Comparison of ENCODE assay signal across 21 cellular contexts in the genomic region with DNA sequence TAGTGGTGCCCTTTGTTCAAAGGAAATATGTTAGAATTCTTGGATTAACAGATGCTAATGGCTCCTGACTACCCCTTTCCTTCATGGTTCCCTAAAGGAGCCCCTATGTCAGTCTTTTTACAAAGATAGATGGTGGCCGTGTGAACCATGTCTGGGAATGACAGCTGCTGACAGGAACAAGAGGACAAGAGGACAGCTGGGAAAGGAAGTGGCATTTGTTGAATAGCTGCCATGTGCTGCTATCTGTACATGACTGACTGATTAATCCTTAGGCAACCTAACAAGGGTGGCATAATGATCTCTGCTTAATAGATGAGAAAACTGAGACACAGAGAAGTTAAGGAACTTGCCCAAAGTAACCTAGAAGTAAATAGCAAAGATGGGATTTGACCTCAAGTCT.
"Had no signal": no experiment of that assay in that cellular context is flagged by ENCODE, and none has a peak within 500 bp of the region (broad histone marks: within the 10 kb centered on the region; RNA-seq: fewer than 3 reads in every experiment).

No MANE protein-coding gene starts in this region.

- H3K27ac Mint-ChIP-seq: activated CD4-positive, alpha-beta memory T cell treated with anti-CD3 and anti-CD28 coated beads, Interleukin-2, amount 10 ng/mL, durations not matched to agents 7 days and 5 days; activated CD8-positive, alpha-beta memory T cell treated with anti-CD3 and anti-CD28 coated beads, Interleukin-2, amount 10 ng/mL, durations not matched to agents 7 days and 5 days; activated naive CD8-positive, alpha-beta T cell treated with anti-CD3 and anti-CD28 coated beads, Interleukin-2, amount 10 ng/mL, durations not matched to agents 7 days and 5 days; activated T-helper 17 cell treated with anti-CD3 and anti-CD28 coated beads, Interleukin-2, amount 50 U/mL, for 72 hours; immature natural killer cell; nephron progenitor cell; progenitor cell of endocrine pancreas; stimulated activated naive CD8-positive, alpha-beta T cell treated with anti-CD3 and anti-CD28 coated beads, Interleukin-15, Interleukin-2, amounts not matched to agents 100 ng/mL and 50 ng/mL, for 24 hours; T-helper 2 cell treated with Interferon-gamma antibody and Interleukin-4, amounts not matched to agents 5 μg/mL and 100 μg/mL, for 36 hours; type B pancreatic cell had no signal

- H3K27me3 ChIP-seq: gastrocnemius medialis had no signal

- H3K36me3 Mint-ChIP-seq: activated CD8-positive, alpha-beta memory T cell treated with anti-CD3 and anti-CD28 coated beads, Interleukin-2, amount 10 ng/mL, durations not matched to agents 7 days and 5 days; activated naive CD8-positive, alpha-beta T cell treated with anti-CD3 and anti-CD28 coated beads, Interleukin-2, amount 10 ng/mL, durations not matched to agents 7 days and 5 days; immature natural killer cell; type B pancreatic cell had no signal

- H3K4me3 ChIP-seq: gastrocnemius medialis had no signal

- H3K27ac ChIP-seq: gastrocnemius medialis had no signal

- H3K9me3 ChIP-seq: gastrocnemius medialis had no signal

- H3K4me1 ChIP-seq: gastrocnemius medialis had no signal

- H3K4me3 Mint-ChIP-seq: activated CD4-positive, alpha-beta memory T cell treated with anti-CD3 and anti-CD28 coated beads, Interleukin-2, amount 10 ng/mL, durations not matched to agents 7 days and 5 days; activated CD8-positive, alpha-beta memory T cell treated with anti-CD3 and anti-CD28 coated beads, Interleukin-2, amount 10 ng/mL, durations not matched to agents 7 days and 5 days; activated naive CD8-positive, alpha-beta T cell treated with anti-CD3 and anti-CD28 coated beads, Interleukin-2, amount 10 ng/mL, durations not matched to agents 7 days and 5 days; activated T-helper 17 cell treated with anti-CD3 and anti-CD28 coated beads, Interleukin-2, amount 50 U/mL, for 72 hours; immature natural killer cell; nephron progenitor cell; stimulated activated naive CD8-positive, alpha-beta T cell treated with anti-CD3 and anti-CD28 coated beads, Interleukin-15, Interleukin-2, amounts not matched to agents 100 ng/mL and 50 ng/mL, for 24 hours; T-helper 2 cell treated with Interferon-gamma antibody and Interleukin-4, amounts not matched to agents 5 μg/mL and 100 μg/mL, for 36 hours; type B pancreatic cell had no signal

- H3K9me3 Mint-ChIP-seq: activated CD4-positive, alpha-beta memory T cell treated with anti-CD3 and anti-CD28 coated beads, Interleukin-2, amount 10 ng/mL, durations not matched to agents 7 days and 5 days had no signal

- H3K27me3 Mint-ChIP-seq: activated naive CD8-positive, alpha-beta T cell treated with anti-CD3 and anti-CD28 coated beads, Interleukin-2, amount 10 ng/mL, durations not matched to agents 7 days and 5 days; progenitor cell of endocrine pancreas had no signal

- H3K36me3 ChIP-seq: gastrocnemius medialis had no signal

- ATAC-seq: activated CD8-positive, alpha-beta memory T cell treated with anti-CD3 and anti-CD28 coated beads, Interleukin-2, amount 10 ng/mL, durations not matched to agents 7 days and 5 days; activated T-helper 17 cell treated with anti-CD3 and anti-CD28 coated beads, Interleukin-2, amount 50 U/mL, for 72 hours; gastrocnemius medialis had no signal

- H3K4me1 Mint-ChIP-seq: activated CD4-positive, alpha-beta memory T cell treated with anti-CD3 and anti-CD28 coated beads, Interleukin-2, amount 10 ng/mL, durations not matched to agents 7 days and 5 days; activated CD8-positive, alpha-beta memory T cell treated with anti-CD3 and anti-CD28 coated beads, Interleukin-2, amount 10 ng/mL, durations not matched to agents 7 days and 5 days; activated T-helper 17 cell treated with anti-CD3 and anti-CD28 coated beads, Interleukin-2, amount 50 U/mL, for 72 hours; immature natural killer cell had no signal

- DNase-seq: activated CD4-positive, alpha-beta memory T cell treated with anti-CD3 and anti-CD28 coated beads, Interleukin-2, amount 10 ng/mL, durations not matched to agents 7 days and 5 days; activated CD4-positive, alpha-beta T cell treated with anti-CD3 and anti-CD28 coated beads for 48 hours; activated CD4-positive, CD25-positive, alpha-beta regulatory T cell; activated CD8-positive, alpha-beta memory T cell treated with anti-CD3 and anti-CD28 coated beads, Interleukin-2, amount 10 ng/mL, durations not matched to agents 7 days and 5 days; activated naive CD4-positive, alpha-beta T cell; activated naive CD8-positive, alpha-beta T cell treated with anti-CD3 and anti-CD28 coated beads, Interleukin-2, amount 10 ng/mL, durations not matched to agents 7 days and 5 days; amygdala; central memory CD4-positive, alpha-beta T cell; gastrocnemius medialis; immature natural killer cell; kidney glomerular epithelial cell; nephron progenitor cell; occipital lobe; small intestine; stimulated activated CD4-positive, alpha-beta T cell treated with anti-CD3 and anti-CD28 coated beads, Interleukin-15, amount 100 ng/mL, for 24 hours; stimulated activated CD4-positive, alpha-beta T cell treated with anti-CD3 and anti-CD28 coated beads, Interleukin-2, amount 100 ng/mL, for 48 hours had no signal
